ENCODE assay signal across 22 cellular contexts in the genomic region with DNA sequence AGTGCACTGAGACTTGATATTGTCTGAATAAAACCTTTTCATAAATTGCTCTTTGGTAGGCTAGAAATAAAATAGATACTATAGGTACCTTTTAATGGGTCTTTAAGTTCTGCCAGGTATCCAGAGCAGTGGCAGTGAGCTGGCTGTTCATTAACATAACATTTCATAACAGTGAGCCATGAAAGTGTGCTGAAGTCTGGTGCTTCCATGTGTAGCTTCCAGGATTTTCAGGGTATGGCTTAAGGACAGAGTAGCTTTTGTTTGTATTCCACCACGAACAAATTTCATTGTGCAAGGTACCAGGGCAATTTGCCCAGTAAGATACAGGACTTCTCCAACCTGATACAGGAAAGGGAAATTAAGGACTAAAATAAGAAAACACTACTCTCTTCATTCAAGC.
A peak's percentile ranks its signal among the peaks of the same experiment; 100 is the strongest.
DNase-seq lines count a peak whose midpoint lies in the region; ATAC-seq and TF ChIP-seq lines count a peak whose summit lies in the region.
"Had no signal": no experiment of that assay in that cellular context is flagged by ENCODE, and none has a peak within 500 bp of the region (broad histone marks: within the 10 kb centered on the region; RNA-seq: fewer than 3 reads in every experiment).

No MANE protein-coding gene starts in this region.

- H3K23ac ChIP-seq in mesendoderm (ENCODE audit: low read length) = no peak overlapping the region

- no peak overlapping the region for H3K9ac ChIP-seq in mesendoderm (ENCODE audit: low read length)
- H3K9ac ChIP-seq: GM23248 had no signal

- no peak overlapping the region for H2AK5ac ChIP-seq in mesendoderm (ENCODE audit: low read length)

- H3K4me1 ChIP-seq in hepatocyte (ENCODE audit: insufficient read depth) = no peaks in the 10 kb centered on the region
- no peaks in the 10 kb centered on the region for H3K4me1 ChIP-seq in mesendoderm (ENCODE audit: control insufficient read depth, low read depth, low read length)
- H3K4me1 ChIP-seq: SJSA1 had no signal

- no peak overlapping the region for H2AFZ ChIP-seq in hepatocyte
- H2AFZ ChIP-seq: GM23248 had no signal

- H3K4me1 Mint-ChIP-seq in Calu3 (ENCODE audit: low read depth, unreplicated experiment) (no peaks in the 10 kb centered on the region), progenitor cell of endocrine pancreas (ENCODE audit: low read depth) (no peaks in the 10 kb centered on the region)
- H3K4me1 Mint-ChIP-seq: CD8-positive, alpha-beta memory T cell; IgD-negative memory B cell had no signal

- no peak overlapping the region for H3K56ac ChIP-seq in mesendoderm (ENCODE audit: low read length)

- H3K9me3 ChIP-seq in hepatocyte (ENCODE audit: low read depth) = no peaks in the 10 kb centered on the region
- H3K9me3 ChIP-seq: SJSA1 had no signal

- WGBS in hepatocyte (ENCODE audit: low lambda C conversion rate, missing lambda C conversion rate) = 61% methylated on average over 1 of the region's 1 CpG
- no CpG with 5 or more reads among the region's 1 CpG for WGBS in mesendoderm (ENCODE audit: extremely low coverage, insufficient coverage, low lambda C conversion rate)

- TF ChIP-seq CTCF in Calu3 (IDR thresholded peaks at IDR 0.05; ENCODE audit: unreplicated experiment) (no peak), hepatocyte (IDR thresholded peaks at IDR 0.05; ENCODE audit: poor library complexity) (no peak), progenitor cell of endocrine pancreas (IDR thresholded peaks at IDR 0.05; ENCODE audit: unreplicated experiment) (no peak)

- H3K4ac ChIP-seq in mesendoderm (ENCODE audit: low read depth, low read length) = no peak overlapping the region

- H3K9me2 ChIP-seq in hepatocyte (replicated peaks; ENCODE audit: insufficient read depth) = no peaks in the 10 kb centered on the region

- CTCF ChIA-PET in Calu3 (lab: Charles Lee) = no interaction called here

- DNase-seq in Calu3 = peak; percentile 1
- peak; percentile 83 for DNase-seq in SK-MEL-5 (ENCODE audit: low read depth, low spot score)
- peak; percentile 13 for DNase-seq in hepatocyte (ENCODE audit: low spot score)
- no peak for DNase-seq in mesendoderm
- no peak for DNase-seq in progenitor cell of endocrine pancreas (ENCODE audit: low spot score, unreplicated experiment)
- DNase-seq in cortex of kidney (lab: John Stamatoyannopoulos, UW) = no peak
- DNase-seq in stimulated activated naive CD4-positive, alpha-beta T cell (lab: John Stamatoyannopoulos, UW) = no peak
- DNase-seq: CD8-positive, alpha-beta memory T cell; GM23248; H9; HFFc6; NCI-H1694 treated with DMSO at 0.1 percent for 48 hours; NCI-H446; NCI-H526 treated with DMSO at 0.1 percent for 48 hours; OCI-M1 had no signal

- H3K36me3 ChIP-seq in hepatocyte (replicated peaks; ENCODE audit: insufficient read depth, low read depth) (no peaks in the 10 kb centered on the region), mesendoderm (ENCODE audit: control insufficient read depth, insufficient read depth, low read length) (no peaks in the 10 kb centered on the region)
- H3K36me3 ChIP-seq: SJSA1 had no signal

- no peaks in the 10 kb centered on the region for H4K20me1 ChIP-seq in hepatocyte (ENCODE audit: insufficient read depth, poor library complexity, severe bottlenecking)

- H3K27ac ChIP-seq in hepatocyte = no peak overlapping the region
- no peak overlapping the region for H3K27ac ChIP-seq in mesendoderm (ENCODE audit: low read depth, low read length)
- H3K27ac ChIP-seq: C4-2B, GM23248, HL-60, SJSA1 had no signal

- H3K79me2 ChIP-seq in hepatocyte = no peaks in the 10 kb centered on the region
- no peaks in the 10 kb centered on the region for H3K79me2 ChIP-seq in mesendoderm (ENCODE audit: control insufficient read depth, insufficient read depth, low read length)

- H2BK15ac ChIP-seq in mesendoderm (replicated peaks; ENCODE audit: low read depth) = no peak overlapping the region

- H3K4me3 ChIP-seq in hepatocyte (no peak overlapping the region), mesendoderm (ENCODE audit: low read length) (no peak overlapping the region)
- H3K4me3 ChIP-seq: GM12878, GM23248, SJSA1 had no signal

- H2BK5ac ChIP-seq in mesendoderm (ENCODE audit: low read length) = no peak overlapping the region

- H3K18ac ChIP-seq in mesendoderm (ENCODE audit: low read length) = peak overlapping the region; percentile 39

- H3K27ac Mint-ChIP-seq in Calu3 (ENCODE audit: unreplicated experiment) (no peak overlapping the region), progenitor cell of endocrine pancreas (no peak overlapping the region)
- H3K27ac Mint-ChIP-seq: CD8-positive, alpha-beta memory T cell; H9; HFFc6; IgD-negative memory B cell had no signal

- H4K8ac ChIP-seq in mesendoderm (ENCODE audit: low read depth, low read length) = no peak overlapping the region

- no TSS peak for BruUV-seq in Calu3 (replicated peaks; lab: Mats Ljungman, UMichigan)

- H3K4me3 Mint-ChIP-seq in Calu3 (ENCODE audit: low read depth, unreplicated experiment) (no peak overlapping the region), progenitor cell of endocrine pancreas (ENCODE audit: low read depth) (no peak overlapping the region)
- H3K4me3 Mint-ChIP-seq: CD8-positive, alpha-beta memory T cell; H9; HFFc6; IgD-negative memory B cell had no signal

- no peaks in the 10 kb centered on the region for H3K27me3 ChIP-seq in hepatocyte
- no peaks in the 10 kb centered on the region for H3K27me3 ChIP-seq in mesendoderm (ENCODE audit: insufficient read depth, low read length, poor library complexity)
- H3K27me3 ChIP-seq: SJSA1 had no signal

- H3K4me2 ChIP-seq in hepatocyte (no peak overlapping the region), mesendoderm (ENCODE audit: low read length) (no peak overlapping the region)

- no peak overlapping the region for H2BK120ac ChIP-seq in mesendoderm (ENCODE audit: low read depth, low read length)

- H3K27me3 Mint-ChIP-seq in Calu3 (ENCODE audit: unreplicated experiment) (no peaks in the 10 kb centered on the region), progenitor cell of endocrine pancreas (no peaks in the 10 kb centered on the region)
- H3K27me3 Mint-ChIP-seq: CD8-positive, alpha-beta memory T cell; IgD-negative memory B cell had no signal

- in situ Hi-C loops in SK-MEL-5 (cut with HindIII; ENCODE audit: low pct_unique_long_range_greater_than_20kb, low sequenced_read_pairs) = no loop called here

- H4K5ac ChIP-seq in mesendoderm (ENCODE audit: low read length) = no peak overlapping the region

- H3K36me3 Mint-ChIP-seq in Calu3 (ENCODE audit: insufficient read depth, unreplicated experiment) (no peaks in the 10 kb centered on the region), progenitor cell of endocrine pancreas (ENCODE audit: insufficient read depth) (no peaks in the 10 kb centered on the region)
- H3K36me3 Mint-ChIP-seq: CD8-positive, alpha-beta memory T cell; IgD-negative memory B cell had no signal

- intact Hi-C loops in Calu3 (cut with micrococcal nuclease; ENCODE audit: unreplicated experiment) = no loop called here

- no peaks in the 10 kb centered on the region for H3K9me3 Mint-ChIP-seq in Calu3 (ENCODE audit: low read depth, unreplicated experiment)
- no peaks in the 10 kb centered on the region for H3K9me3 Mint-ChIP-seq in progenitor cell of endocrine pancreas (ENCODE audit: low read depth)
- H3K9me3 Mint-ChIP-seq: CD8-positive, alpha-beta memory T cell; HFFc6 had no signal

- H3K79me1 ChIP-seq in mesendoderm (ENCODE audit: low read length) = no peaks in the 10 kb centered on the region

- no peak for ATAC-seq in HG02763 (IDR thresholded peaks at IDR 0.05; ENCODE audit: unreplicated experiment)
- ATAC-seq: GM12878, Right ventricle myocardium inferior had no signal

Comparison
In these comparisons a context has a peak if more than half of its experiments do, and no peak if none do; other contexts are left out.
1. DNase-seq: peak in Calu3 (single experiment), SK-MEL-5 (single experiment) and hepatocyte (single experiment); none in mesendoderm (single experiment), progenitor cell of endocrine pancreas (single experiment), cortex of kidney (single experiment) and stimulated activated naive CD4-positive, alpha-beta T cell (0 of 6).